Comparison of ENCODE assay signal across 8 cellular contexts in the genomic region with DNA sequence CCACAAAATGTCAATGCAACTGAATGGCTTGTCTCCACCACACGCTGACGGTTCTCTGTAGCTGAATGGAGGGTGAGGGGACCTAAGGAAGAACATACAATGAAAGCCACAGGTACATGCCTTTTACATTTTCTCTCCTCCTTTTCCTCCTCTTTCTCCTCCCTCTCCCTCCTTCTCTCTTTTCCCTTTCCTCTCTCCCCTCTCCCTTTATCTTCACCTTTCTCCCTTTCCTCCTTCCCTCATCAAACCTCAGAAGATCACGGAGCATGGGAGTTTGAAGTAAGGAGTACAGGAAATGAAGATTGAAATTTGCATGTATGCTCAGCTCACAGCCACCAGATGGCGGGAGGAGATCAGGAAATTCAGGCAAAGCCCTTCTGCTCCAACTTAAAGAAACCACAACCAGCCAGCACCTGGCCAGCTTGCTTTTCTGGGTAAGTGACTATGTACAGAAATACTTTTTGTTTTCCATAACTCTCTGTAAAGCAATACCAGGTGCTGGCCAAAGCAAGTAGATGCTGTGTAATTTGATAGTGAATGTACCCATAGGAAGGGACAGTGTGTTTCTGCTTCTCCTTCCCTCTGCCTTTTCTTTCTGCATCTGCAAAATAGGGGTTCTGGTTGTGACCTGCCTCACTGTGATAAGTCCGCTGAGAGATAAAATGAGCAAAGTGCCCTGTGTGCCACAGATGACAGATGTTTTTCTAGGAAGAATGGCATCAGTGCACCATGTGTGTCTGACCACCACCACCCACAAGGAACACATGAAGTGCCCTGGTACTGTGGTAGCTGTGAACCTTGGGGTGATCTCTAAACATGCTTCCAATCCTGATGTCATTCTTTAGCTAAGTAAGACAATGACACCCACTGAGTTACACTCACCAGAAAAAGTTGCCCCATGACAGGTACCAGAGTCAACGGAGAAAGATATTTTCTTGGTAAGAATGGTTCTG. TPM values are rescaled to one million over a fixed set of nuclear protein-coding genes. Genes with fewer than 3 reads are reported as not detected.
DNase-seq lines count a peak whose midpoint lies in the region; ATAC-seq and TF ChIP-seq lines count a peak whose summit lies in the region.

No MANE protein-coding gene starts in this region.

- H2BK120ac ChIP-seq in IMR-90 (ENCODE audit: low read depth, low read length), result no peak overlapping the region; the same call in 1 of the 2 replicates

- no peak overlapping the region for H3K9ac ChIP-seq in IMR-90 (ENCODE audit: low read depth, low read length)
- H3K9ac ChIP-seq in OCI-LY1 (ENCODE audit: low read length), result peak overlapping the region; percentile 33; the same call in 1 of the 2 replicates

- H3K9me3 ChIP-seq in IMR-90 (ENCODE audit: control insufficient read depth, insufficient read depth, low read length), result no peaks in the 10 kb centered on the region
- H3K9me3 ChIP-seq in OCI-LY1 (ENCODE audit: low read length), result no peaks in the 10 kb centered on the region
- peaks cover 0 to 5% (median 0%) of the 10 kb centered on the region in 3 donors for H3K9me3 ChIP-seq in esophagus squamous epithelium
- peaks cover 3% of the 10 kb centered on the region for H3K9me3 ChIP-seq in thoracic aorta

- no peak overlapping the region for H4K91ac ChIP-seq in IMR-90 (ENCODE audit: insufficient read depth, low read depth, low read length)

- H3K18ac ChIP-seq in IMR-90 (ENCODE audit: low read depth, low read length), result no peak overlapping the region

- H3K79me1 ChIP-seq in IMR-90 (ENCODE audit: low read depth in 1 of 2, low read length in 2 of 2), result no peaks in the 10 kb centered on the region

- TF ChIP-seq CTCF in 22Rv1 (IDR thresholded peaks at IDR 0.05) (peak; percentile 84), GM12873 (IDR thresholded peaks at IDR 0.05; ENCODE audit: insufficient read depth, low read depth, low read length, missing control alignments) (peak; percentile 83), IMR-90 (conservative IDR thresholded peaks at IDR 0.05; ENCODE audit: low read depth, low read length) (peak; percentile 91), OCI-LY1 (IDR thresholded peaks at IDR 0.05; ENCODE audit: low read length) (peak; percentile 94), esophagus squamous epithelium (IDR thresholded peaks at IDR 0.05) (peak; percentile 75 to 96 (median 90)), nephron (IDR thresholded peaks at IDR 0.05; ENCODE audit: unreplicated experiment in 3 of 3) (peak; percentile 82 to 92 (median 89)), thoracic aorta (IDR thresholded peaks at IDR 0.05) (peak; percentile 86)

- H3K27me3 ChIP-seq in IMR-90 (ENCODE audit: control insufficient read depth, insufficient read depth, low read length), result no peaks in the 10 kb centered on the region
- H3K27me3 ChIP-seq in OCI-LY1 (ENCODE audit: insufficient read depth, low read length), result no peaks in the 10 kb centered on the region
- no peaks in the 10 kb centered on the region for H3K27me3 ChIP-seq in esophagus squamous epithelium
- H3K27me3 ChIP-seq in thoracic aorta (replicated peaks; ENCODE audit: insufficient read depth), result no peaks in the 10 kb centered on the region

- H3K23ac ChIP-seq in IMR-90 (ENCODE audit: low read depth, low read length), result no peak overlapping the region

- H3K4me2 ChIP-seq in IMR-90 (ENCODE audit: low read depth, low read length) (0 out of 2 replicates have a peak overlapping the region, but pooled peaks have one; percentile 4), OCI-LY1 (ENCODE audit: low read length) (peak overlapping the region; percentile 69)

- H3K36me3 ChIP-seq in IMR-90 (ENCODE audit: control insufficient read depth, insufficient read depth, low read length) (no peaks in the 10 kb centered on the region), OCI-LY1 (ENCODE audit: insufficient read depth, low read length) (no peaks in the 10 kb centered on the region), esophagus squamous epithelium (no peaks in the 10 kb centered on the region), thoracic aorta (no peaks in the 10 kb centered on the region)

- H2BK15ac ChIP-seq in IMR-90 (ENCODE audit: low read depth, low read length), result peak overlapping the region; percentile 7; the same call in 1 of the 3 replicates

- TF ChIP-seq RAD21 in IMR-90 (IDR thresholded peaks at IDR 0.05; ENCODE audit: low read length), result peak; percentile 100

- H3K14ac ChIP-seq in IMR-90 (replicated peaks; ENCODE audit: low read depth, low read length), result no peak overlapping the region

- H3K36me3 Mint-ChIP-seq in activated T-cell treated with anti-CD3 and anti-CD28 coated beads, Interleukin-2, amount 50 U/mL, for 24 hours (ENCODE audit: low read depth), result no peaks in the 10 kb centered on the region
- H3K36me3 Mint-ChIP-seq in nephron (ENCODE audit: low read depth), result no peaks in the 10 kb centered on the region

- WGBS in IMR-90 (ENCODE audit: extremely low coverage in 2 of 2, insufficient read length in 1 of 2), 2 experiments, result no CpG with 5 or more reads among the region's 6 CpGs
- WGBS in esophagus squamous epithelium, 2 donors, result 26% methylated on average over 6 of the region's 6 CpGs

- ATAC-seq in IMR-90 (ENCODE audit: low read depth) (peak; percentile 86), thoracic aorta (ENCODE audit: insufficient number of reproducible peaks, low FRiP score, low read depth) (no peak)

- no peaks in the 10 kb centered on the region for H3K9me3 Mint-ChIP-seq in activated T-cell treated with anti-CD3 and anti-CD28 coated beads, Interleukin-2, amount 50 U/mL, for 24 hours
- no peaks in the 10 kb centered on the region for H3K9me3 Mint-ChIP-seq in nephron

- H3K27ac Mint-ChIP-seq in activated T-cell treated with anti-CD3 and anti-CD28 coated beads, Interleukin-2, amount 50 U/mL, for 24 hours, result no peak overlapping the region
- H3K27ac Mint-ChIP-seq in nephron, result no peak overlapping the region

- no peak overlapping the region for H4K8ac ChIP-seq in IMR-90 (ENCODE audit: low read depth in 2 of 2, low read length in 2 of 2)

- dilution Hi-C loops in IMR-90 (cut with HindIII; ENCODE audit: low sequenced_read_pairs, unreplicated experiment), result loop anchor here (25.0 kb wide), 1 partner anchor 520 kb away; no protein-coding TSS in a partner anchor

- POLR2A ChIA-PET in IMR-90 (lab: Charles Lee; ENCODE audit: unreplicated experiment), result no interaction called here

- H2AFZ ChIP-seq in IMR-90 (replicated peaks; ENCODE audit: low read length, poor library complexity) (peak overlapping the region; percentile 68), OCI-LY1 (ENCODE audit: low read length) (peak overlapping the region; percentile 76)

- H3K56ac ChIP-seq in IMR-90 (ENCODE audit: extremely low read depth, insufficient read depth, low read length), result no peak overlapping the region

- peaks cover 13% of the 10 kb centered on the region for H3K27me3 Mint-ChIP-seq in activated T-cell treated with anti-CD3 and anti-CD28 coated beads, Interleukin-2, amount 50 U/mL, for 24 hours
- peaks cover 15% of the 10 kb centered on the region for H3K27me3 Mint-ChIP-seq in nephron (ENCODE audit: low read depth)

- H2AK5ac ChIP-seq in IMR-90 (ENCODE audit: low read depth, low read length), result 0 out of 2 replicates have a peak overlapping the region, but pooled peaks have one; percentile 10

- H3F3A ChIP-seq in OCI-LY1 (ENCODE audit: insufficient read depth, low read length), result no peaks in the 10 kb centered on the region

- H3K27ac ChIP-seq in 22Rv1, result no peak overlapping the region
- H3K27ac ChIP-seq in IMR-90 (ENCODE audit: insufficient read depth, low read length), result no peak overlapping the region
- peak overlapping the region; percentile 4 for H3K27ac ChIP-seq in OCI-LY1 (ENCODE audit: low read depth, low read length, poor library complexity, severe bottlenecking)
- no peak overlapping the region for H3K27ac ChIP-seq in esophagus squamous epithelium
- no peak overlapping the region for H3K27ac ChIP-seq in thoracic aorta

- no peak overlapping the region for H3K4me3 ChIP-seq in IMR-90 (ENCODE audit: insufficient read depth, low read depth, low read length)
- H3K4me3 ChIP-seq in OCI-LY1 (ENCODE audit: low read depth, low read length, poor library complexity, severe bottlenecking), result peak overlapping the region; percentile 42
- peak overlapping the region in 1 of 4 donors; percentile 23 for H3K4me3 ChIP-seq in esophagus squamous epithelium
- no peak overlapping the region for H3K4me3 ChIP-seq in thoracic aorta

- no peak overlapping the region for H3K4me3 Mint-ChIP-seq in activated T-cell treated with anti-CD3 and anti-CD28 coated beads, Interleukin-2, amount 50 U/mL, for 24 hours
- no peak overlapping the region for H3K4me3 Mint-ChIP-seq in nephron

- H3K9me2 ChIP-seq in OCI-LY1 (ENCODE audit: low read depth, low read length), result no peaks in the 10 kb centered on the region

- H4K20me1 ChIP-seq in IMR-90 (ENCODE audit: insufficient read depth, low read length) (no peaks in the 10 kb centered on the region), OCI-LY1 (ENCODE audit: insufficient read depth, low read length) (no peaks in the 10 kb centered on the region)

- intact Hi-C loops in IMR-90 (cut with micrococcal nuclease) (loop anchor here (1.0 to 5.0 kb wide), 4 partner anchors 15 to 531 kb away; no protein-coding TSS in a partner anchor), esophagus squamous epithelium (cut with DNase I) (loop anchor here (5.0 to 10.0 kb wide), 3 partner anchors 240 to 533 kb away; no protein-coding TSS in a partner anchor)

- H3K4ac ChIP-seq in IMR-90 (ENCODE audit: low read depth, low read length), result peak overlapping the region; percentile 22

- H4K5ac ChIP-seq in IMR-90 (ENCODE audit: low read depth, low read length), result no peak overlapping the region

- TF ChIP-seq POLR2A in IMR-90 (IDR thresholded peaks at IDR 0.05; ENCODE audit: low read depth, low read length) (peak; percentile 47; the same call in 1 of the 2 replicates), esophagus squamous epithelium (IDR thresholded peaks at IDR 0.05) (no peak)

- H2BK5ac ChIP-seq in IMR-90 (ENCODE audit: low read depth, low read length, poor library complexity, severe bottlenecking), result no peak overlapping the region

- H3K9me1 ChIP-seq in IMR-90 (ENCODE audit: insufficient read depth, low read length), result peaks cover 4% of the 10 kb centered on the region; the same call in 1 of the 2 replicates

- H3K4me1 ChIP-seq in IMR-90 (ENCODE audit: control insufficient read depth, insufficient read depth, low read length), result peaks cover 10% of the 10 kb centered on the region
- peaks cover 15% of the 10 kb centered on the region for H3K4me1 ChIP-seq in OCI-LY1 (ENCODE audit: insufficient read depth, low read length, severe bottlenecking)
- H3K4me1 ChIP-seq in esophagus squamous epithelium, result peaks cover 0 to 18% (median 6%) of the 10 kb centered on the region in 3 donors
- no peaks in the 10 kb centered on the region for H3K4me1 ChIP-seq in thoracic aorta (ENCODE audit: control insufficient read depth in 1 of 2, low read depth in 2 of 2)

- DNase-seq in IMR-90 (peak; percentile 87), esophagus squamous epithelium (lab: John Stamatoyannopoulos, UW) (no peak), thoracic aorta (ENCODE audit: low spot score) (no peak)
- peak; percentile 69 for DNase-seq in activated T-cell treated with anti-CD3 and anti-CD28 coated beads, Interleukin-2, amount 50 U/mL, for 24 hours

- CTCF ChIA-PET in IMR-90 (lab: Yijun Ruan, JAX), result interaction anchor here (0.6 to 3.2 kb wide), 7 partner anchors 9 to 537 kb away, joined by 3 to 24 read pairs (median 4); no protein-coding TSS in a partner anchor

- peak overlapping the region; percentile 11 for H2AK9ac ChIP-seq in IMR-90 (replicated peaks; ENCODE audit: low read depth, low read length, poor library complexity)

- no peak overlapping the region for H2BK20ac ChIP-seq in IMR-90 (ENCODE audit: low read depth, low read length)

- in situ Hi-C loops in IMR-90 (cut with MboI; ENCODE audit: low sequenced_read_pairs), result loop anchor here (5.0 to 25.0 kb wide), 4 partner anchors 295 to 845 kb away; partner anchors contain the start of gene CD164

- no peaks in the 10 kb centered on the region for H3K79me2 ChIP-seq in OCI-LY1 (ENCODE audit: insufficient read depth, low read length)

- peaks cover 14% of the 10 kb centered on the region for H3K4me1 Mint-ChIP-seq in activated T-cell treated with anti-CD3 and anti-CD28 coated beads, Interleukin-2, amount 50 U/mL, for 24 hours (ENCODE audit: low read depth)
- no peaks in the 10 kb centered on the region for H3K4me1 Mint-ChIP-seq in nephron

- no TSS peak for BruUV-seq in IMR-90 (replicated peaks; lab: Mats Ljungman, UMichigan)

RNA-seq across cellular contexts. Expression of gene FOXO3, which starts 18.6 kb away (rescaled TPM):
- total RNA-seq in IMR-90 (2012; rRNA removed), result 35.3 and 38.7 TPM in 2 replicates
- polyA plus RNA-seq in IMR-90 (2012; rRNA removed), result 17.5 and 19.1 TPM in 2 replicates
- 12.9 and 22.4 TPM in 2 replicates for polyA plus RNA-seq in IMR-90 (2012; cell fraction: cytosol; rRNA removed)
- 13.2 and 15.6 TPM in 2 replicates for polyA plus RNA-seq in IMR-90 (2012; cell fraction: nucleus; rRNA removed; ENCODE audit: low replicate concordance)
- 10 to 100 TPM; 30.3 to 80.7 (median 34.3) TPM for total RNA-seq in esophagus squamous epithelium
- 100 to 1,000 TPM; 106 to 149 TPM for total RNA-seq in thoracic aorta

Comparison
In these comparisons a context has a peak if more than half of its experiments do, and no peak if none do; other contexts are left out.
1. DNase-seq: peak in IMR-90 (single experiment) and activated T-cell treated with anti-CD3 and anti-CD28 coated beads, Interleukin-2, amount 50 U/mL, for 24 hours (single experiment); none in esophagus squamous epithelium (single experiment) and thoracic aorta (single experiment).
2. Peak in every context shown above with its lines, with median percentiles within 50 percentile points of each other: CTCF ChIP-seq.